In genomic region chr6:160348209-160348551, GRCh38 we compare ENCODE assay signal across 9 cellular contexts. TPM values are rescaled to one million over a fixed set of nuclear protein-coding genes. Genes with fewer than 3 reads are reported as not detected.
DNase-seq lines count a peak whose midpoint lies in the region; ATAC-seq and TF ChIP-seq lines count a peak whose summit lies in the region.
"Had no signal": no experiment of that assay in that cellular context is flagged by ENCODE, and none has a peak within 500 bp of the region (broad histone marks: within the 10 kb centered on the region; RNA-seq: fewer than 3 reads in every experiment).

SLC22A3 (plus strand) TSS chr6:160348378; CDS start chr6:160348420, 42 bp downstream.

- H3K79me2 ChIP-seq in smooth muscle cell (ENCODE audit: low read depth) (peaks cover 50% of the 10 kb centered on the region), PC-9 (ENCODE audit: low read depth) (no peaks in the 10 kb centered on the region)

- H3K27me3 ChIP-seq in smooth muscle cell (ENCODE audit: low read depth) (peaks cover 9% of the 10 kb centered on the region), PC-9 (ENCODE audit: insufficient read depth, low read depth) (no peaks in the 10 kb centered on the region)

- DNase-seq in HuH-7.5 (ENCODE audit: low spot score), result peak; percentile 58
- no peak for DNase-seq in choroid plexus epithelial cell (ENCODE audit: low read depth)
- peak; percentile 26 to 59 for DNase-seq in left colon
- no peak for DNase-seq in smooth muscle cell (lab: John Stamatoyannopoulos, UW; ENCODE audit: unreplicated experiment)
- no peak for DNase-seq in cerebellar nuclear complex (lab: John Stamatoyannopoulos, UW)
- DNase-seq in PC-9, result no peak
- DNase-seq: naive B cell had no signal

- H3F3A ChIP-seq in smooth muscle cell (ENCODE audit: low read depth) (no peaks in the 10 kb centered on the region), PC-9 (ENCODE audit: insufficient read depth, low read depth) (no peaks in the 10 kb centered on the region)

- no peaks in the 10 kb centered on the region for H3K4me1 ChIP-seq in smooth muscle cell (ENCODE audit: low read depth)
- no peaks in the 10 kb centered on the region for H3K4me1 ChIP-seq in PC-9 (replicated peaks; ENCODE audit: insufficient read depth)

- H3K4me2 ChIP-seq in smooth muscle cell, result peak within 1 kb of the TSS; percentile 97
- no peak within 1 kb of the TSS for H3K4me2 ChIP-seq in PC-9

- POLR2A ChIA-PET in PC-9 (lab: Charles Lee; ENCODE audit: unreplicated experiment), result no interaction called here

- TF ChIP-seq CTCF in choroid plexus epithelial cell (conservative IDR thresholded peaks at IDR 0.05; ENCODE audit: low read depth, low read length) (no peak), smooth muscle cell (IDR thresholded peaks at IDR 0.05; ENCODE audit: borderline replicate concordance, insufficient read depth, poor library complexity, severe bottlenecking) (no peak), PC-9 (conservative IDR thresholded peaks at IDR 0.05) (no peak)

- CTCF ChIA-PET in PC-9 (lab: Charles Lee), result no interaction called here

- no TSS peak for BruUV-seq in PC-9 (replicated peaks; lab: Mats Ljungman, UMichigan)

- H3K4me3 ChIP-seq in choroid plexus epithelial cell (ENCODE audit: low read depth, low read length), result peak within 1 kb of the TSS; percentile 50
- peak within 1 kb of the TSS; percentile 85 for H3K4me3 ChIP-seq in smooth muscle cell
- no peak within 1 kb of the TSS for H3K4me3 ChIP-seq in PC-9

- H3K9me2 ChIP-seq in PC-9 (ENCODE audit: insufficient read depth), result no peaks in the 10 kb centered on the region

- intact Hi-C loops in left colon (cut with DNase I, micrococcal nuclease), result no loop called here
- intact Hi-C loops in PC-9 (cut with micrococcal nuclease; ENCODE audit: unreplicated experiment), result no loop called here

- H2AFZ ChIP-seq in smooth muscle cell (ENCODE audit: low read depth) (peak within 1 kb of the TSS; percentile 81), PC-9 (no peak within 1 kb of the TSS)

- WGBS in smooth muscle cell (ENCODE audit: low lambda C conversion rate), result 1% methylated on average over 12 of the region's 48 CpGs

- H4K20me1 ChIP-seq in smooth muscle cell (ENCODE audit: low read depth), result peaks cover 11% of the 10 kb centered on the region
- H4K20me1 ChIP-seq in PC-9 (ENCODE audit: insufficient read depth), result no peaks in the 10 kb centered on the region

- H3K9me3 ChIP-seq in smooth muscle cell (replicated peaks; ENCODE audit: low read depth) (no peaks in the 10 kb centered on the region), PC-9 (ENCODE audit: insufficient read depth, low read depth) (no peaks in the 10 kb centered on the region)

- peak within 1 kb of the TSS; percentile 82 for H3K27ac ChIP-seq in smooth muscle cell (ENCODE audit: low read depth)
- H3K27ac ChIP-seq in PC-9, result no peak within 1 kb of the TSS

- H3K36me3 ChIP-seq in smooth muscle cell (ENCODE audit: low read depth), result no peaks in the 10 kb centered on the region
- no peaks in the 10 kb centered on the region for H3K36me3 ChIP-seq in PC-9 (ENCODE audit: low read depth)

- ATAC-seq in left colon (peak; percentile 70), GM19351 (IDR thresholded peaks at IDR 0.05; ENCODE audit: unreplicated experiment) (no peak), GM21576 (IDR thresholded peaks at IDR 0.05; ENCODE audit: unreplicated experiment) (no peak)

- peak within 1 kb of the TSS; percentile 91 for H3K9ac ChIP-seq in smooth muscle cell (ENCODE audit: low read depth)

RNA-seq across cellular contexts. Expression of gene SLC22A3, which starts in this region (rescaled TPM):
- total RNA-seq in left colon (1 to 10 TPM; 2.0 to 5.0 TPM), smooth muscle cell (68.7 and 69.5 TPM in 2 replicates), PC-9 (2021) (not detected in 2 replicates)
- polyA plus RNA-seq in smooth muscle cell, result 39.8 and 59.5 TPM in 2 replicates

Comparison
In these comparisons a context has a peak if more than half of its experiments do, and no peak if none do; other contexts are left out.
1. RNA of gene SLC22A3 (total RNA-seq): 68.7 to 69.5 TPM in smooth muscle cell; 2.0 to 5.0 TPM in left colon and not detected in PC-9; every median in the first group is over 10 times any median in the second.
2. DNase-seq: peak in HuH-7.5 (single experiment) and left colon (2 of 2); none in choroid plexus epithelial cell (single experiment), smooth muscle cell (single experiment), cerebellar nuclear complex (0 of 2) and PC-9 (0 of 2).